16 cellular contexts compared by ENCODE assay signal in genomic region chr16:31189412-31189778, GRCh38. TPM values are rescaled to one million over a fixed set of nuclear protein-coding genes. Genes with fewer than 3 reads are reported as not detected.
A peak's percentile ranks its signal among the peaks of the same experiment; 100 is the strongest.
DNase-seq lines count a peak whose midpoint lies in the region; ATAC-seq and TF ChIP-seq lines count a peak whose summit lies in the region.
"Had no signal": no experiment of that assay in that cellular context is flagged by ENCODE, and none has a peak within 500 bp of the region (broad histone marks: within the 10 kb centered on the region; RNA-seq: fewer than 3 reads in every experiment).

No MANE protein-coding gene starts in this region.

- H2AFZ ChIP-seq in GM23248 = no peak overlapping the region

- H4K20me1 ChIP-seq in GM23248 (ENCODE audit: insufficient read depth) = peaks cover 19% of the 10 kb centered on the region

- H3K4me1 ChIP-seq in GM23248 (ENCODE audit: insufficient read depth) (no peaks in the 10 kb centered on the region), left lung (peaks cover 0 to 31% of the 10 kb centered on the region in 2 donors)
- peaks cover 26 to 43% of the 10 kb centered on the region in 2 donors for H3K4me1 ChIP-seq in naive thymus-derived CD4-positive, alpha-beta T cell (ENCODE audit: control insufficient read depth in 2 of 2, insufficient read depth in 2 of 2, low read length in 2 of 2)
- H3K4me1 ChIP-seq: tibial artery had no signal

- ATAC-seq in WTC11 (no peak), left lung (no peak)
- no peak for ATAC-seq in naive thymus-derived CD4-positive, alpha-beta T cell
- ATAC-seq: Panc1 had no signal

- H3K9me3 Mint-ChIP-seq in WTC11 = no peaks in the 10 kb centered on the region
- peaks cover 0 to 8% (median 0%) of the 10 kb centered on the region in 11 donors for H3K9me3 Mint-ChIP-seq in naive thymus-derived CD4-positive, alpha-beta T cell

- H3K4me3 ChIP-seq in GM23248 (no peak overlapping the region), left lung (no peak overlapping the region)
- no peak overlapping the region for H3K4me3 ChIP-seq in naive thymus-derived CD4-positive, alpha-beta T cell (ENCODE audit: low read length)
- H3K4me3 ChIP-seq: cardiac muscle cell, tibial artery had no signal

- no peaks in the 10 kb centered on the region for H3K9me3 ChIP-seq in GM23248 (ENCODE audit: low read depth)
- no peaks in the 10 kb centered on the region for H3K9me3 ChIP-seq in naive thymus-derived CD4-positive, alpha-beta T cell (ENCODE audit: control insufficient read depth in 2 of 3, low read length in 3 of 3)
- no peaks in the 10 kb centered on the region for H3K9me3 ChIP-seq in left lung
- H3K9me3 ChIP-seq: tibial artery had no signal

- TF ChIP-seq CTCF in WTC11 (IDR thresholded peaks at IDR 0.05) (no peak), left lung (IDR thresholded peaks at IDR 0.05) (no peak), GM13976 (IDR thresholded peaks at IDR 0.05; ENCODE audit: borderline replicate concordance, control extremely low read depth, extremely low read depth, insufficient read depth, missing control alignments) (no peak)

- H3F3A ChIP-seq in GM23248 (ENCODE audit: insufficient read depth) = peaks cover 93% of the 10 kb centered on the region

- no peaks in the 10 kb centered on the region for H3K27me3 Mint-ChIP-seq in WTC11 (ENCODE audit: low read depth)
- H3K27me3 Mint-ChIP-seq in naive thymus-derived CD4-positive, alpha-beta T cell = no peaks in the 10 kb centered on the region

- no peak overlapping the region for H3K4me3 Mint-ChIP-seq in WTC11
- H3K4me3 Mint-ChIP-seq in naive thymus-derived CD4-positive, alpha-beta T cell = peak overlapping the region in 3 of 10 donors; percentile 3 to 35 (median 30)

- H3K27me3 ChIP-seq in GM23248 (replicated peaks; ENCODE audit: insufficient read depth) (no peaks in the 10 kb centered on the region), left lung (no peaks in the 10 kb centered on the region)
- no peaks in the 10 kb centered on the region for H3K27me3 ChIP-seq in naive thymus-derived CD4-positive, alpha-beta T cell (ENCODE audit: control insufficient read depth in 2 of 2, insufficient read depth in 2 of 2, low read length in 2 of 2)
- H3K27me3 ChIP-seq: cardiac muscle cell, tibial artery had no signal

- H3K27ac ChIP-seq in GM23248 (0 out of 2 replicates have a peak overlapping the region, but pooled peaks have one; percentile 0), left lung (no peak overlapping the region)
- H3K27ac ChIP-seq in naive thymus-derived CD4-positive, alpha-beta T cell (ENCODE audit: low read depth, low read length) = no peak overlapping the region
- H3K27ac ChIP-seq: cardiac muscle cell, tibial artery had no signal

- no peaks in the 10 kb centered on the region for H3K9me2 ChIP-seq in GM23248 (ENCODE audit: insufficient read depth)

- peaks cover 97% of the 10 kb centered on the region for H3K79me2 ChIP-seq in GM23248 (ENCODE audit: insufficient read depth)

- H3K4me2 ChIP-seq in GM23248 (ENCODE audit: unreplicated experiment) = no peak overlapping the region

- intact Hi-C loops in naive thymus-derived CD4-positive, alpha-beta T cell (cut with micrococcal nuclease) = loop anchor here in 1 of 2 donors (10.0 kb wide), 1 partner anchor 525 kb away; a partner anchor contains a TSS
- intact Hi-C loops in left lung (cut with DNase I) = no loop called here

- DNase-seq in GM23248 (no peak), WTC11 (ENCODE audit: low spot score) (no peak), left lung (no peak), GM13976 (ENCODE audit: low spot score) (no peak)
- no peak for DNase-seq in naive thymus-derived CD4-positive, alpha-beta T cell
- DNase-seq: activated CD4-positive, alpha-beta T cell treated with anti-CD3 and anti-CD28 coated beads for 1 hour; activated effector memory CD4-positive, alpha-beta T cell treated with anti-CD3 and anti-CD28 coated beads, Interleukin-2, amount 50 U/mL, for 16 hours; C1 segment of cervical spinal cord; DMS79 treated with DMSO at 0.1 percent for 48 hours; effector memory CD4-positive, alpha-beta T cell; GOT3; NCI-H2107; retina; tibial artery had no signal

- in situ Hi-C loops in GM23248 (cut with MboI) (no loop called here), GM13976 (cut with MboI; ENCODE audit: low sequenced_read_pairs, unreplicated experiment) (loop anchor here (25.0 kb wide), 1 partner anchor 173 kb away; the partner anchor contains the start of gene ITGAX)

- POLR2A ChIA-PET in WTC11 (lab: Charles Lee) = interaction anchor here (0.8 to 1.1 kb wide), 3 partner anchors 9 to 10 kb away, joined by 3 to 4 read pairs (median 4); partner anchors contain the start of gene FUS
- POLR2A ChIA-PET in naive thymus-derived CD4-positive, alpha-beta T cell (lab: Charles Lee) = interaction anchor here (0.6 to 2.6 kb wide), 7 partner anchors 10 to 264 kb away, joined by 3 to 26 read pairs (median 3); partner anchors contain the start of genes FUS and PYCARD

- CTCF ChIA-PET in WTC11 (lab: Charles Lee) = interaction anchor here (0.7 kb wide), 1 partner anchor 12 kb away, joined by 3 read pairs; no protein-coding TSS in a partner anchor
- CTCF ChIA-PET in naive thymus-derived CD4-positive, alpha-beta T cell (lab: Charles Lee) = interaction anchor here (1.3 kb wide), 1 partner anchor 12 kb away, joined by 3 read pairs; no protein-coding TSS in a partner anchor

- peaks cover 99% of the 10 kb centered on the region for H3K36me3 Mint-ChIP-seq in WTC11
- H3K36me3 Mint-ChIP-seq in naive thymus-derived CD4-positive, alpha-beta T cell = peaks cover 42 to 85% (median 74%) of the 10 kb centered on the region in 5 donors

- peaks cover 14% of the 10 kb centered on the region for H3K4me1 Mint-ChIP-seq in WTC11
- H3K4me1 Mint-ChIP-seq in naive thymus-derived CD4-positive, alpha-beta T cell = peaks cover 60 to 87% (median 81%) of the 10 kb centered on the region in 7 donors

- peak overlapping the region; percentile 47; the same call in 1 of the 2 replicates for H3K27ac Mint-ChIP-seq in WTC11
- H3K27ac Mint-ChIP-seq in naive thymus-derived CD4-positive, alpha-beta T cell = peak overlapping the region; percentile 11 to 89 (median 72)

- H3K9ac ChIP-seq in GM23248 = no peak overlapping the region

- WGBS in GM23248 (ENCODE audit: low coverage in 1 of 2, low lambda C conversion rate in 2 of 2, missing lambda C conversion rate in 2 of 2), 2 experiments = 54 to 62% methylated on average over 2 of the region's 2 CpGs

- H3K36me3 ChIP-seq in GM23248 (ENCODE audit: low read depth) (peaks cover 100% of the 10 kb centered on the region), left lung (peaks cover 5 to 100% of the 10 kb centered on the region in 2 donors)
- peaks cover 73 to 100% (median 83%) of the 10 kb centered on the region in 3 experiments for H3K36me3 ChIP-seq in naive thymus-derived CD4-positive, alpha-beta T cell (ENCODE audit: control insufficient read depth in 2 of 3, insufficient read depth in 3 of 3, low read length in 3 of 3)

TF ChIP-seq in WTC11, 78 proteins besides CTCF, POLR2A, EP300 and RAD21:
- no peak for TF ChIP-seq GABPB1 (CRISPR knock-in tag; IDR thresholded peaks at IDR 0.05)
- 0 out of 2 replicates have a peak, but pooled peaks have one; percentile 33 for TF ChIP-seq NFATC4 (CRISPR knock-in tag; IDR thresholded peaks at IDR 0.05)

RNA-seq across cellular contexts. Expression of gene FUS, which starts 9.5 kb away (rescaled TPM):
- total RNA-seq in GM23248 (2014; rRNA removed; shearing (Covaris generic)) = 22.5 and 28.3 TPM in 2 replicates
- polyA plus RNA-seq in GM23248 (2016; fragmentation: Nextera tagmentation; extraction: Ambion mirVana) = 154 and 166 TPM in 2 replicates
- total RNA-seq in WTC11 (2021) = 631 to 770 TPM (median 679 TPM) in 3 replicates
- 100 to 1,000 TPM; 597 to 956 (median 714) TPM for total RNA-seq in naive thymus-derived CD4-positive, alpha-beta T cell
- 100 to 1,000 TPM; 177 to 194 TPM for polyA plus RNA-seq in naive thymus-derived CD4-positive, alpha-beta T cell
- total RNA-seq in left lung = 100 to 1,000 TPM; 180 to 259 TPM

RNA-seq across cellular contexts. Expression of gene PYCARD, which starts 13.2 kb away (rescaled TPM):
- total RNA-seq in GM23248 (2014; rRNA removed; shearing (Covaris generic)) = 20.1 and 28.1 TPM in 2 replicates
- polyA plus RNA-seq in GM23248 (2016; fragmentation: Nextera tagmentation; extraction: Ambion mirVana) = 23.1 and 24.3 TPM in 2 replicates
- total RNA-seq in WTC11 (2021) = 35.2 to 45.5 TPM (median 42.4 TPM) in 3 replicates
- 10 to 100 TPM; 13.0 to 80.1 (median 21.2) TPM for total RNA-seq in naive thymus-derived CD4-positive, alpha-beta T cell
- polyA plus RNA-seq in naive thymus-derived CD4-positive, alpha-beta T cell = 10 to 100 TPM; 41.0 to 44.9 TPM
- total RNA-seq in left lung = 10 to 100 TPM; 46.4 to 59.8 TPM

RNA-seq across cellular contexts. Expression of gene TRIM72, which starts 24.5 kb away (rescaled TPM):
- not detected in 2 replicates for total RNA-seq in GM23248 (2014; rRNA removed; shearing (Covaris generic))
- polyA plus RNA-seq in GM23248 (2016; fragmentation: Nextera tagmentation; extraction: Ambion mirVana) = not detected in 2 replicates
- total RNA-seq in WTC11 (2021) = 1.8 to 2.5 TPM (median 2.4 TPM) in 3 replicates
- under 1 TPM in 1 of 5 experiments, not detected in 4; 0.24 TPM for total RNA-seq in naive thymus-derived CD4-positive, alpha-beta T cell
- not detected for polyA plus RNA-seq in naive thymus-derived CD4-positive, alpha-beta T cell
- total RNA-seq in left lung = under 1 TPM; 0.06 to 0.08 TPM
- polyA plus RNA-seq: cardiac muscle cell had no signal

RNA-seq across cellular contexts. Expression of gene PYDC1, which starts 27.5 kb away (rescaled TPM):
- not detected in 2 replicates for total RNA-seq in GM23248 (2014; rRNA removed; shearing (Covaris generic))
- not detected in 2 replicates for polyA plus RNA-seq in GM23248 (2016; fragmentation: Nextera tagmentation; extraction: Ambion mirVana)
- 1.9 to 9.5 TPM (median 6.1 TPM) in 3 replicates for total RNA-seq in WTC11 (2021)
- total RNA-seq in naive thymus-derived CD4-positive, alpha-beta T cell = not detected
- not detected for polyA plus RNA-seq in naive thymus-derived CD4-positive, alpha-beta T cell
- total RNA-seq in left lung = not detected
- total RNA-seq: cardiac muscle cell had no signal
- polyA plus RNA-seq: cardiac muscle cell had no signal

RNA-seq across cellular contexts. Expression of gene PRSS36, which starts 39.5 kb away (rescaled TPM):
- total RNA-seq in GM23248 (2014; rRNA removed; shearing (Covaris generic)) = 0.13 TPM in 1 of 2 replicates, not detected in the other
- polyA plus RNA-seq in GM23248 (2016; fragmentation: Nextera tagmentation; extraction: Ambion mirVana) = 0.19 and 2.2 TPM in 2 replicates
- total RNA-seq in WTC11 (2021) = 0.48 to 1.5 TPM (median 1.3 TPM) in 3 replicates
- 1 to 10 TPM in 2 of 5 experiments, under 1 TPM in 3; 0.13 to 2.9 (median 0.69) TPM for total RNA-seq in naive thymus-derived CD4-positive, alpha-beta T cell
- polyA plus RNA-seq in naive thymus-derived CD4-positive, alpha-beta T cell = 1 to 10 TPM; 1.2 to 1.3 TPM
- 1 to 10 TPM; 4.8 to 5.8 TPM for total RNA-seq in left lung
